In genomic region chr3:26964313-26964712, GRCh38 we compare ENCODE assay signal across 24 cellular contexts.
"Had no signal": no experiment of that assay in that cellular context is flagged by ENCODE, and none has a peak within 500 bp of the region (broad histone marks: within the 10 kb centered on the region; RNA-seq: fewer than 3 reads in every experiment).

No MANE protein-coding gene starts in this region.

- DNase-seq: colonic mucosa; cortex of kidney; effector CD8-positive, alpha-beta T cell; effector memory CD8-positive, alpha-beta T cell; endodermal cell; erythroblast; esophagus squamous epithelium; foreskin fibroblast; foreskin melanocyte; gastrocnemius medialis; glutamatergic neuron; head of caudate nucleus; heart right ventricle; hippocampal formation; kidney; kidney glomerular epithelial cell; left colon; left lung; left ventricle myocardium superior; lower lobe of right lung; mesenchymal stem cell; mucosa of descending colon; naive thymus-derived CD4-positive, alpha-beta T cell had no signal

- ATAC-seq: effector memory CD8-positive, alpha-beta T cell; esophagus mucosa; gastrocnemius medialis; heart right ventricle; left colon; left lung; left ventricle myocardium superior; lower lobe of right lung; mucosa of descending colon; naive thymus-derived CD4-positive, alpha-beta T cell had no signal
